Comparison of ENCODE assay signal across 12 cellular contexts in the genomic region with DNA sequence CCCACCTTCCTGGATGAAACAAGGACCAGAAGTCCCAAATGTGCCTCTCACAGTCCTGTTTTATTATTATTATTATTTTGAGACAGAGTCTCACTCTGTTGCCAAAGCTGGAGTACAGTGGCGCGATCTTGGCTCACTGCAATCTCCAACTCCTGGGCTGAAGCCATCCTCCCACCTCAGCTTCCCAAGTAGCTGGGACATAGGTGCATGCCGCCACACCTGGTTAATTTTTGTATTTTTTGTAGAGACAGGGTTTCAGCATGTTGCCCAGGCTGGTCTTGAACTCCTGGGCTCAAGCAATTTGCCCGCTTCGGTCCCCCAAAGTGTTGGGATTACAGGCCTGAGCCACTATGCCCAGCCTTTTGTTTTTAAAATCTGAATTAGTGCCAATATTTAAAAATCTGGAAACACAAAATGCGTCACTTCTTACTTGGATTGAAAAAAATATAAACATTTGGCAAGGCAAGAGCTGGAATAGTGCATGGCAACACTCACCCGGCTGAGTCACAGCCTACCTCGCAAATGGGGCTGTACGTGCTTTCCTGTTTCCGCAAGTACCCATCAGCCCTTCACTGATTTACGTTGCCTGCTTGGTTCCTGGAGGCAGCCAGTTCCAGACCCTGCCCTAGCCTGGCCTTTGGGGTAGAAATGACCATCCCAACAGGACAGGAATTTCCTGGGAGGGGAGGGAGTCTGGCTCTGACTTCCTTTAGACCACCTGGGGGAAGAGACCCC. TPM values are rescaled to one million over a fixed set of nuclear protein-coding genes. Genes with fewer than 3 reads are reported as not detected.
DNase-seq lines count a peak whose midpoint lies in the region; ATAC-seq, FAIRE-seq and TF ChIP-seq lines count a peak whose summit lies in the region.
"Had no signal": no experiment of that assay in that cellular context is flagged by ENCODE, and none has a peak within 500 bp of the region (broad histone marks: within the 10 kb centered on the region; RNA-seq: fewer than 3 reads in every experiment).

No MANE protein-coding gene starts in this region.

- no peak for TF ChIP-seq POLR2A in HepG2 (IDR thresholded peaks at IDR 0.05; ENCODE audit: insufficient read depth in 1 of 2, low read depth in 2 of 2, low read length in 2 of 2)

- CTCF ChIA-PET in HepG2 (lab: Yijun Ruan, JAX; ENCODE audit: low intra/inter-chr PET ratio, low total read pairs) = no interaction called here

- peaks cover 8% of the 10 kb centered on the region for H3K4me1 Mint-ChIP-seq in glutamatergic neuron (ENCODE audit: low read depth, unreplicated experiment)

- TF ChIP-seq RAD21 in liver (IDR thresholded peaks at IDR 0.05) (no peak), HepG2 (CRISPR knock-in tag; IDR thresholded peaks at IDR 0.05) (no peak)

- no peak for ATAC-seq in HepG2
- no peak for ATAC-seq in HG03175 (IDR thresholded peaks at IDR 0.05; ENCODE audit: unreplicated experiment)
- ATAC-seq: body of pancreas, K562, T-cell had no signal

- H3K27me3 ChIP-seq in liver (ENCODE audit: control insufficient read depth in 4 of 4, insufficient read depth in 4 of 4, low read length in 3 of 4) (no peaks in the 10 kb centered on the region), HepG2 (ENCODE audit: control insufficient read depth in 1 of 2, insufficient read depth in 2 of 2, low read length in 2 of 2) (no peaks in the 10 kb centered on the region; a peak in 2 of 5 replicates)
- H3K27me3 ChIP-seq: body of pancreas had no signal

- no peak overlapping the region for H2AFZ ChIP-seq in HepG2 (ENCODE audit: low read length)

- peaks cover 9% of the 10 kb centered on the region; the same call in 1 of the 2 replicates for H4K20me1 ChIP-seq in HepG2 (ENCODE audit: insufficient read depth, low read length)

- H3K9me3 ChIP-seq in liver (ENCODE audit: control insufficient read depth in 4 of 4, low read length in 3 of 4) = no peaks in the 10 kb centered on the region
- H3K9me3 ChIP-seq in HepG2 (ENCODE audit: low read length) = no peaks in the 10 kb centered on the region
- H3K9me3 ChIP-seq in mesodermal cell (ENCODE audit: control insufficient read depth, low read length) = no peaks in the 10 kb centered on the region
- H3K9me3 ChIP-seq: body of pancreas had no signal

- no peak overlapping the region for H3K4me3 ChIP-seq in liver (ENCODE audit: low read depth in 1 of 3, low read length in 3 of 3)
- no peak overlapping the region for H3K4me3 ChIP-seq in HepG2 (replicated peaks in 1 of 3; ENCODE audit: insufficient read depth in 1 of 3, low read depth in 2 of 3, low read length in 3 of 3)
- H3K4me3 ChIP-seq in mesodermal cell (ENCODE audit: extremely low read depth, insufficient read depth, low read length, poor library complexity, severe bottlenecking) = no peak overlapping the region
- H3K4me3 ChIP-seq: body of pancreas, K562 had no signal

- in situ Hi-C loops in HepG2 (cut with HindIII; ENCODE audit: extremely low pct_ligation_motif_present, low pct_unique_long_range_greater_than_20kb) = no loop called here

- peaks cover 24% of the 10 kb centered on the region for H3K79me2 ChIP-seq in HepG2 (ENCODE audit: insufficient read depth, low read length)

- intact Hi-C loops in HepG2 (cut with micrococcal nuclease; ENCODE audit: unreplicated experiment) = no loop called here

- peaks cover 4 to 30% (median 21%) of the 10 kb centered on the region in 4 donors for H3K4me1 ChIP-seq in liver (ENCODE audit: control insufficient read depth in 4 of 4, insufficient read depth in 4 of 4, low read length in 3 of 4)
- H3K4me1 ChIP-seq in HepG2 (ENCODE audit: insufficient read depth, low read length) = peaks cover 53% of the 10 kb centered on the region
- H3K4me1 ChIP-seq in mesodermal cell (ENCODE audit: control insufficient read depth, insufficient read depth, low read length, poor library complexity, severe bottlenecking) = peaks cover 26% of the 10 kb centered on the region

- TF ChIP-seq EP300 in HepG2 (IDR thresholded peaks at IDR 0.05; ENCODE audit: low read depth in 2 of 2, low read length in 2 of 2) (no peak), HepG2 (CRISPR knock-in tag; IDR thresholded peaks at IDR 0.05; ENCODE audit: borderline replicate concordance) (no peak)

- H3K4me3 Mint-ChIP-seq in glutamatergic neuron (ENCODE audit: unreplicated experiment) = no peak overlapping the region
- H3K4me3 Mint-ChIP-seq: T-cell had no signal

- no peak for DNase-seq in HepG2 (ENCODE audit: low spot score)
- peak; percentile 98 to 99 for DNase-seq in dermis microvascular lymphatic vessel endothelial cell (ENCODE audit: low read depth in 2 of 2)
- no peak for DNase-seq in D721Med (ENCODE audit: insufficient read length, low spot score)
- no peak for DNase-seq in glutamatergic neuron
- no peak for DNase-seq in SIG-M5 (lab: John Stamatoyannopoulos, UW)
- DNase-seq: body of pancreas; stimulated activated CD4-positive, alpha-beta T cell treated with anti-CD3 and anti-CD28 coated beads, Interleukin-12 subunit alpha, Interleukin-12 subunit beta, amount 100 ng/mL, for 4 hours; T-cell had no signal

- no peak for FAIRE-seq in HepG2 (lab: Jason Lieb, UNC)
- no peak for FAIRE-seq in D721Med (lab: Jason Lieb, UNC)
- FAIRE-seq: K562 had no signal

- H3K36me3 ChIP-seq in liver (ENCODE audit: control insufficient read depth in 4 of 4, insufficient read depth in 3 of 4, low read depth in 1 of 4, low read length in 3 of 4) = no peaks in the 10 kb centered on the region
- H3K36me3 ChIP-seq in HepG2 (replicated peaks in 1 of 2; ENCODE audit: control insufficient read depth in 1 of 2, insufficient read depth in 2 of 2, low read length in 2 of 2) = no peaks in the 10 kb centered on the region
- no peaks in the 10 kb centered on the region for H3K36me3 ChIP-seq in mesodermal cell (ENCODE audit: control insufficient read depth, insufficient read depth, low read length)

- H3K9ac ChIP-seq in liver (ENCODE audit: low read depth in 1 of 2, low read length in 2 of 2) (no peak overlapping the region), HepG2 (ENCODE audit: insufficient read depth, low read depth, low read length) (no peak overlapping the region)

- H3K27me3 Mint-ChIP-seq in glutamatergic neuron (ENCODE audit: unreplicated experiment) = peaks cover 11% of the 10 kb centered on the region
- H3K27me3 Mint-ChIP-seq: T-cell had no signal

- H3K9me3 Mint-ChIP-seq in glutamatergic neuron (ENCODE audit: unreplicated experiment) = peaks cover 12% of the 10 kb centered on the region
- H3K9me3 Mint-ChIP-seq: T-cell had no signal

- H3K36me3 Mint-ChIP-seq in glutamatergic neuron (ENCODE audit: unreplicated experiment) = no peaks in the 10 kb centered on the region
- H3K36me3 Mint-ChIP-seq: T-cell had no signal

- peak overlapping the region; percentile 50 to 66 for H3K27ac ChIP-seq in liver (ENCODE audit: low read depth in 1 of 2, low read length in 2 of 2)
- H3K27ac ChIP-seq in HepG2 (ENCODE audit: extremely low read length, insufficient read depth, low read length) = no peak overlapping the region
- H3K27ac ChIP-seq in mesodermal cell (ENCODE audit: low read depth, low read length, severe bottlenecking) = peak overlapping the region; percentile 57

- TF ChIP-seq CTCF in liver (IDR thresholded peaks at IDR 0.05; ENCODE audit: low read depth, low read length, missing input control) (no peak), HepG2 (CRISPR knock-in tag; IDR thresholded peaks at IDR 0.05) (no peak), D721Med (IDR thresholded peaks at IDR 0.05; ENCODE audit: insufficient read depth, missing control alignments) (no peak), glutamatergic neuron (IDR thresholded peaks at IDR 0.05; ENCODE audit: partially characterized antibody, unreplicated experiment) (no peak)

- no peak overlapping the region for H3K4me2 ChIP-seq in HepG2 (ENCODE audit: low read depth, low read length)

- 88% methylated on average over 11 of the region's 11 CpGs for WGBS in liver
- 76% methylated on average over 11 of the region's 11 CpGs for WGBS in HepG2 (ENCODE audit: low lambda C conversion rate)
- WGBS in mesodermal cell (ENCODE audit: insufficient coverage in 2 of 2), 2 experiments = 89 to 100% methylated on average over 4 to 10 of the region's 11 CpGs

- POLR2A ChIA-PET in HepG2 (lab: Yijun Ruan, JAX) = no interaction called here

- BruUV-seq in HepG2 (replicated peaks; lab: Mats Ljungman, UMichigan) = no TSS peak

- no peak overlapping the region for H3K27ac Mint-ChIP-seq in glutamatergic neuron (ENCODE audit: unreplicated experiment)
- H3K27ac Mint-ChIP-seq: T-cell had no signal

RNA-seq across cellular contexts. Expression of gene SDCBP2, which starts 6.3 kb away (rescaled TPM):
- total RNA-seq in liver (1 to 10 TPM; 1.9 to 3.6 TPM), HepG2 (2016; rRNA removed; fragmentation: Illumina TruSeq; extraction: Trizol) (0.87 and 1.2 TPM in 2 replicates), dermis microvascular lymphatic vessel endothelial cell (4.0 and 4.3 TPM in 2 replicates), glutamatergic neuron (ENCODE audit: unreplicated experiment) (4.0 TPM)
- polyA plus RNA-seq in liver (1 to 10 TPM; 5.8 to 6.1 TPM), HepG2 (2011; rRNA removed) (2.4 and 2.9 TPM in 2 replicates)
- 0.79 and 0.91 TPM in 2 replicates for total RNA-seq in HepG2 (2016; cell fraction: cytosol; rRNA removed; fragmentation: Illumina TruSeq; extraction: Trizol; ENCODE audit: low read depth)
- total RNA-seq in HepG2 (2016; cell fraction: insoluble cytoplasmic fraction; rRNA removed; fragmentation: Illumina TruSeq; extraction: Trizol) = 0.89 and 1.1 TPM in 2 replicates
- total RNA-seq in HepG2 (2016; cell fraction: membrane; rRNA removed; fragmentation: Illumina TruSeq; extraction: Trizol) = 0.48 and 0.93 TPM in 2 replicates
- total RNA-seq in HepG2 (2016; cell fraction: nucleus; rRNA removed; fragmentation: Illumina TruSeq; extraction: Trizol) = 0.66 and 0.81 TPM in 2 replicates
- 2.5 and 3.1 TPM in 2 replicates for polyA plus RNA-seq in HepG2 (2011; cell fraction: cytosol; rRNA removed)
- 6.1 and 6.2 TPM in 2 replicates for polyA plus RNA-seq in HepG2 (2011; cell fraction: nucleus; rRNA removed)
- 2.1 and 4.3 TPM in 2 replicates for polyA plus RNA-seq in HepG2 (2012)
- 0.62 and 0.94 TPM in 2 replicates for polyA plus RNA-seq in HepG2 (2016; cell fraction: cytosol; fragmentation: Illumina TruSeq; extraction: Trizol; ENCODE audit: low read depth)
- 0.67 and 0.96 TPM in 2 replicates for polyA plus RNA-seq in HepG2 (2016; cell fraction: insoluble cytoplasmic fraction; fragmentation: Illumina TruSeq; extraction: Trizol; ENCODE audit: low read depth)
- 0.65 and 0.68 TPM in 2 replicates for polyA plus RNA-seq in HepG2 (2016; cell fraction: membrane; fragmentation: Illumina TruSeq; extraction: Trizol; ENCODE audit: low read depth)
- 1.5 and 1.6 TPM in 2 replicates for polyA plus RNA-seq in HepG2 (2016; cell fraction: nucleus; fragmentation: Illumina TruSeq; extraction: Trizol; ENCODE audit: insufficient read depth, low read depth)
- 0.42 and 0.92 TPM in 2 replicates for polyA minus RNA-seq in HepG2 (2011; rRNA and poly(A)+ RNA removed; ENCODE audit: low replicate concordance)
- 0.62 and 0.89 TPM in 2 replicates for polyA minus RNA-seq in HepG2 (2011; cell fraction: cytosol; rRNA and poly(A)+ RNA removed)
- polyA minus RNA-seq in HepG2 (2011; cell fraction: nucleus; rRNA and poly(A)+ RNA removed) = 0.37 and 0.64 TPM in 2 replicates
- 9.3 TPM for polyA plus RNA-seq in mesodermal cell (2013, experiment 1 of 2)
- 5.9 TPM for polyA plus RNA-seq in mesodermal cell (2013, experiment 2 of 2)

RNA-seq across cellular contexts. Expression of gene SNPH, which starts 56.6 kb away (rescaled TPM):
- under 1 TPM; 0.28 to 0.50 TPM for total RNA-seq in liver
- under 1 TPM; 0.04 to 0.14 TPM for polyA plus RNA-seq in liver
- total RNA-seq in HepG2 (2016; rRNA removed; fragmentation: Illumina TruSeq; extraction: Trizol) = 0.09 TPM in 1 of 2 replicates, not detected in the other
- total RNA-seq in HepG2 (2016; cell fraction: cytosol; rRNA removed; fragmentation: Illumina TruSeq; extraction: Trizol; ENCODE audit: low read depth) = not detected in 2 replicates
- 0.04 TPM in 1 of 2 replicates, not detected in the other for total RNA-seq in HepG2 (2016; cell fraction: insoluble cytoplasmic fraction; rRNA removed; fragmentation: Illumina TruSeq; extraction: Trizol)
- 0.03 TPM in 1 of 2 replicates, not detected in the other for total RNA-seq in HepG2 (2016; cell fraction: membrane; rRNA removed; fragmentation: Illumina TruSeq; extraction: Trizol)
- 0.06 TPM in 2 replicates for total RNA-seq in HepG2 (2016; cell fraction: nucleus; rRNA removed; fragmentation: Illumina TruSeq; extraction: Trizol)
- not detected in 2 replicates for polyA plus RNA-seq in HepG2 (2011; rRNA removed)
- polyA plus RNA-seq in HepG2 (2011; cell fraction: cytosol; rRNA removed) = not detected in 2 replicates
- polyA plus RNA-seq in HepG2 (2011; cell fraction: nucleus; rRNA removed) = 0.02 TPM in 1 of 2 replicates, not detected in the other
- not detected in 2 replicates for polyA plus RNA-seq in HepG2 (2012)
- not detected in 2 replicates for polyA plus RNA-seq in HepG2 (2016; cell fraction: cytosol; fragmentation: Illumina TruSeq; extraction: Trizol; ENCODE audit: low read depth)
- polyA plus RNA-seq in HepG2 (2016; cell fraction: insoluble cytoplasmic fraction; fragmentation: Illumina TruSeq; extraction: Trizol; ENCODE audit: low read depth) = not detected in 2 replicates
- not detected in 2 replicates for polyA plus RNA-seq in HepG2 (2016; cell fraction: membrane; fragmentation: Illumina TruSeq; extraction: Trizol; ENCODE audit: low read depth)
- polyA plus RNA-seq in HepG2 (2016; cell fraction: nucleus; fragmentation: Illumina TruSeq; extraction: Trizol; ENCODE audit: insufficient read depth, low read depth) = 0.12 TPM in 1 of 2 replicates, not detected in the other
- 0.02 and 0.10 TPM in 2 replicates for polyA minus RNA-seq in HepG2 (2011; rRNA and poly(A)+ RNA removed; ENCODE audit: low replicate concordance)
- polyA minus RNA-seq in HepG2 (2011; cell fraction: cytosol; rRNA and poly(A)+ RNA removed) = not detected in 2 replicates
- not detected in 2 replicates for polyA minus RNA-seq in HepG2 (2011; cell fraction: nucleus; rRNA and poly(A)+ RNA removed)
- 1.8 and 2.4 TPM in 2 replicates for total RNA-seq in dermis microvascular lymphatic vessel endothelial cell
- polyA plus RNA-seq in mesodermal cell (2013, experiment 1 of 2) = 6.2 TPM
- 6.0 TPM for polyA plus RNA-seq in mesodermal cell (2013, experiment 2 of 2)
- total RNA-seq in glutamatergic neuron (ENCODE audit: unreplicated experiment) = 34.5 TPM

Comparison
In these comparisons a context has a peak if more than half of its experiments do, and no peak if none do; other contexts are left out.
1. DNase-seq: peak in dermis microvascular lymphatic vessel endothelial cell (2 of 2); none in HepG2 (single experiment), D721Med (single experiment), glutamatergic neuron (single experiment) and SIG-M5 (single experiment).
2. RNA of gene SNPH, which starts 56.6 kb away (total RNA-seq): 34.5 TPM in glutamatergic neuron (single experiment); 1.8 to 2.4 TPM in dermis microvascular lymphatic vessel endothelial cell, 0.28 to 0.50 TPM in liver and 0.03 to 0.09 TPM in HepG2; every median in the first group is over 10 times any median in the second.